8 cellular contexts compared by ENCODE assay signal in the genomic region with DNA sequence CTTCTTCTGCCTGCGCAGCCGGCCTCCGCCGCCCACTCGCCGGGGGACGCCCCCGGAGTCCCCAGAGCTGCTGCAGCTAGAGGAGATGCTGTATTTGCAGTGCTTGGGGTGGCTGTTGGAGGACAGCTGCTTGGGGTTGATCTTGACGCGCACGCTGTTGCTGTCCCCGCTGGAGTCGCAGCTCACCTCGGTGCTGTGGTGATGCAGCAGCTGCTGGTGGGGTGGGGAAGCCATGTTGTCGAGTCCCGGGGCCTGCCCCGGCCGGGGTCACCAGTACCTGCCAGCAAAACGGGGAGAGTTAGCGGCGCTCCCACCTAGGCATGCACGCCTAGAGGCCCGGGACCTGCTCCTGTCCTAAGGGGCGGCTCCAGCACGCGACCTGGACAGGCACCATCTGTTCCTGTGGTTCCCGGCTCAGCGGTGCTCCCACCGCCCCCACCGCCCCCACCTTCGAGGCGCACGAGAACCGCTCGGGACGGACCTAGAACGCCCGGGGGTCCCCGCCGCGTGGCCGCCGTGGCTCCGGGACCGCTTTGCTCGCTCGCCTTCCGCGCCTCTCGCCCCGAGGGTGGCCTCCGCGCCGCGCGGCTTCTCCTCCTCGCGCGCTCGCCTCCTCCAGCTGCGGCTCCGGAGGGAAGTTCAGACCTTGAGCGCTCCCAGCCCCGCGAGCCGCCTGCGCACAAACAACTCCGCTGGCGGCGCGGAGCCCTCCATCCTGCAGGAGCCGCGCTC. TPM values are rescaled to one million over a fixed set of nuclear protein-coding genes. Genes with fewer than 3 reads are reported as not detected.
DNase-seq lines count a peak whose midpoint lies in the region; ATAC-seq, FAIRE-seq and TF ChIP-seq lines count a peak whose summit lies in the region.

No MANE protein-coding gene starts in this region.

- no peaks in the 10 kb centered on the region for H4K20me1 ChIP-seq in K562 (replicated peaks; ENCODE audit: control insufficient read depth, insufficient read depth, low read length)

- peak; percentile 76 for DNase-seq in A673 (ENCODE audit: low spot score)
- peak; percentile 29 for DNase-seq in GM18507 (ENCODE audit: extremely low spot score, insufficient read length, low read depth)
- DNase-seq in K562 (ENCODE audit: extremely low read depth in 1 of 4, low spot score in 3 of 4), result peak; percentile 38 to 51 (median 44)
- no peak for DNase-seq in RPMI8226

- no peaks in the 10 kb centered on the region for H3K9me1 ChIP-seq in K562 (ENCODE audit: control insufficient read depth, insufficient read depth, low read length)

- no peaks in the 10 kb centered on the region for H3K79me2 ChIP-seq in K562 (ENCODE audit: control insufficient read depth, insufficient read depth, low read length)

- H3K4me1 ChIP-seq in A673 (ENCODE audit: insufficient read depth, low read length, poor library complexity, severe bottlenecking) (peaks cover 12% of the 10 kb centered on the region), K562 (replicated peaks in 1 of 2; ENCODE audit: control insufficient read depth in 2 of 2, insufficient read depth in 2 of 2, low read length in 2 of 2) (peaks cover 0 to 23% of the 10 kb centered on the region in 2 experiments; a peak in 3 of 5 replicates), skeletal muscle satellite cell (ENCODE audit: control insufficient read depth, insufficient read depth, low read length) (peaks cover 50% of the 10 kb centered on the region)

- H3K9me3 Mint-ChIP-seq in T-helper 1 cell treated with Interleukin-12 subunit alpha and Interleukin-12 subunit beta and Interleukin-4 antibody, amounts not matched to agents 30 μg/mL and 1 μg/mL, for 36 hours, result no peaks in the 10 kb centered on the region

- WGBS in K562 (ENCODE audit: insufficient coverage, low coverage, missing lambda C conversion rate), result 41% methylated on average over 28 of the region's 73 CpGs

- H3K36me3 ChIP-seq in A673 (ENCODE audit: insufficient read depth, low read length, poor library complexity, severe bottlenecking), result no peaks in the 10 kb centered on the region
- H3K36me3 ChIP-seq in K562 (ENCODE audit: control insufficient read depth, insufficient read depth, low read length), result no peaks in the 10 kb centered on the region
- H3K36me3 ChIP-seq in skeletal muscle satellite cell (ENCODE audit: insufficient read depth, low read length), result no peaks in the 10 kb centered on the region

- peaks cover 44% of the 10 kb centered on the region for H3K4me1 Mint-ChIP-seq in T-helper 1 cell treated with Interleukin-12 subunit alpha and Interleukin-12 subunit beta and Interleukin-4 antibody, amounts not matched to agents 30 μg/mL and 1 μg/mL, for 36 hours (ENCODE audit: low read depth)

- in situ Hi-C loops in K562 (cut with MboI), result no loop called here

- H3K4me2 ChIP-seq in K562 (ENCODE audit: insufficient read depth, low read length) (no peak overlapping the region), skeletal muscle satellite cell (ENCODE audit: low read length) (peak overlapping the region; percentile 85)

- no TSS peak for BruUV-seq in A673 (replicated peaks; lab: Mats Ljungman, UMichigan)
- BruUV-seq in K562 (replicated peaks; lab: Mats Ljungman, UMichigan), result no TSS peak

- no peak for TF ChIP-seq POLR2A in K562 (conservative IDR thresholded peaks at IDR 0.05)

- peak overlapping the region; percentile 72 for H3K4me3 Mint-ChIP-seq in T-helper 1 cell treated with Interleukin-12 subunit alpha and Interleukin-12 subunit beta and Interleukin-4 antibody, amounts not matched to agents 30 μg/mL and 1 μg/mL, for 36 hours

- H3K9me3 ChIP-seq in A673 (ENCODE audit: low read depth, low read length, poor library complexity, severe bottlenecking), result no peaks in the 10 kb centered on the region
- H3K9me3 ChIP-seq in K562 (replicated peaks; ENCODE audit: control insufficient read depth, insufficient read depth, low read depth, low read length), result no peaks in the 10 kb centered on the region
- no peaks in the 10 kb centered on the region for H3K9me3 ChIP-seq in iPS-18c (ENCODE audit: control insufficient read depth, insufficient read depth, low read length)
- H3K9me3 ChIP-seq in skeletal muscle satellite cell (replicated peaks; ENCODE audit: low read length), result no peaks in the 10 kb centered on the region

- ATAC-seq in HG03565 (IDR thresholded peaks at IDR 0.05; ENCODE audit: unreplicated experiment) (peak; percentile 17), K562 (peak; percentile 59; the same call in 2 of the 3 replicates)

- H3K9ac ChIP-seq in K562 (ENCODE audit: insufficient read depth in 1 of 2, low read depth in 2 of 2, low read length in 2 of 2), result peak overlapping the region in 1 of 2 experiments; percentile 48; a peak in 1 of 4 replicates
- peak overlapping the region; percentile 57 for H3K9ac ChIP-seq in skeletal muscle satellite cell (ENCODE audit: low read depth, low read length)

- peak overlapping the region; percentile 49 for H3K27ac Mint-ChIP-seq in T-helper 1 cell treated with Interleukin-12 subunit alpha and Interleukin-12 subunit beta and Interleukin-4 antibody, amounts not matched to agents 30 μg/mL and 1 μg/mL, for 36 hours

- TF ChIP-seq CTCF in A673 (conservative IDR thresholded peaks at IDR 0.05; ENCODE audit: low read depth, low read length), result no peak
- no peak for TF ChIP-seq CTCF in K562 (IDR thresholded peaks at IDR 0.05 in 2 of 3, conservative IDR thresholded peaks at IDR 0.05 in 1 of 3; ENCODE audit: insufficient read depth in 2 of 3, low read depth in 1 of 3, low read length in 3 of 3)

- no peak overlapping the region for H2AFZ ChIP-seq in K562 (ENCODE audit: low read depth, low read length)

- no peak for FAIRE-seq in GM18507 (lab: Jason Lieb, UNC)
- FAIRE-seq in K562 (lab: Jason Lieb, UNC), result no peak

- H3K36me3 Mint-ChIP-seq in T-helper 1 cell treated with Interleukin-12 subunit alpha and Interleukin-12 subunit beta and Interleukin-4 antibody, amounts not matched to agents 30 μg/mL and 1 μg/mL, for 36 hours (ENCODE audit: low read depth), result peaks cover 18% of the 10 kb centered on the region

- H3K27me3 Mint-ChIP-seq in T-helper 1 cell treated with Interleukin-12 subunit alpha and Interleukin-12 subunit beta and Interleukin-4 antibody, amounts not matched to agents 30 μg/mL and 1 μg/mL, for 36 hours (ENCODE audit: low read depth), result peaks cover 18% of the 10 kb centered on the region

- no peak overlapping the region for H3K27ac ChIP-seq in A673 (ENCODE audit: low read depth, low read length, poor library complexity, severe bottlenecking)
- H3K27ac ChIP-seq in K562 (ENCODE audit: extremely low read depth, low read depth, low read length), result no peak overlapping the region

- intact Hi-C loops in A673 (cut with micrococcal nuclease; ENCODE audit: unreplicated experiment) (loop anchor here (5.0 kb wide), 2 partner anchors 133 to 137 kb away; no protein-coding TSS in a partner anchor), K562 (cut with micrococcal nuclease) (no loop called here)

- TF ChIP-seq EP300 in K562 (IDR thresholded peaks at IDR 0.05; ENCODE audit: low read length), result no peak

- CTCF ChIA-PET in A673 (lab: Charles Lee), result interaction anchor here (0.8 kb wide), 1 partner anchor 138 kb away, joined by 4 read pairs; no protein-coding TSS in a partner anchor
- CTCF ChIA-PET in K562 (lab: Yijun Ruan, JAX; ENCODE audit: low intra/inter-chr PET ratio), result no interaction called here

- no peaks in the 10 kb centered on the region for H3K27me3 ChIP-seq in A673 (replicated peaks; ENCODE audit: insufficient read depth, low read depth, low read length, poor library complexity)
- peaks cover 40 to 57% of the 10 kb centered on the region in 2 experiments for H3K27me3 ChIP-seq in K562 (ENCODE audit: control insufficient read depth in 2 of 2, insufficient read depth in 2 of 2, low read length in 2 of 2)
- no peaks in the 10 kb centered on the region for H3K27me3 ChIP-seq in skeletal muscle satellite cell (ENCODE audit: control insufficient read depth, insufficient read depth, low read length)

- TF ChIP-seq RAD21 in K562 (CRISPR knock-in tag; conservative IDR thresholded peaks at IDR 0.05 in 1 of 2, IDR thresholded peaks at IDR 0.05 in 1 of 2), result no peak

- H3K4me3 ChIP-seq in A673 (ENCODE audit: low read depth, low read length, poor library complexity, severe bottlenecking) (peak overlapping the region; percentile 69), K562 (no peak overlapping the region), iPS-18c (ENCODE audit: insufficient read depth, low read depth, low read length) (peak overlapping the region; percentile 78), skeletal muscle satellite cell (ENCODE audit: low read length) (peak overlapping the region; percentile 75)

- POLR2A ChIA-PET in A673 (lab: Charles Lee; ENCODE audit: low non-redundant PET), result no interaction called here
- POLR2A ChIA-PET in K562 (lab: Yijun Ruan, JAX), result interaction anchor here (0.6 to 1.1 kb wide), 2 partner anchors 14 to 23 kb away, joined by 3 to 4 read pairs; no protein-coding TSS in a partner anchor

RNA-seq across cellular contexts. Expression of gene ADCY9, which starts 0.9 kb away (rescaled TPM):
- total RNA-seq in A673 (2021) (7.0 and 8.8 TPM in 2 replicates), K562 (2014; rRNA removed) (0.05 and 0.61 TPM in 2 replicates), K562 (2014; rRNA removed; fragmentation: Illumina TruSeq; extraction: Trizol) (0.18 and 0.19 TPM in 2 replicates), K562 (2015; rRNA removed; fragmentation: Illumina TruSeq; extraction: Trizol) (0.29 and 0.41 TPM in 2 replicates), K562 (2021) (0.27 and 0.31 TPM in 2 replicates)
- total RNA-seq in K562 (2011; cell fraction: chromatin; rRNA removed; ENCODE audit: low replicate concordance), result 2.0 and 2.3 TPM in 2 replicates
- 1.4 and 1.5 TPM in 2 replicates for total RNA-seq in K562 (2011; cell fraction: nucleolus; rRNA removed)
- 1.1 and 1.2 TPM in 2 replicates for total RNA-seq in K562 (2011; cell fraction: nucleoplasm; rRNA removed)
- polyA plus RNA-seq in K562 (2011; rRNA removed) (0.17 and 0.49 TPM in 2 replicates), K562 (2014; fragmentation: Illumina TruSeq; extraction: Trizol) (0.15 and 0.24 TPM in 2 replicates), K562 (2014; fragmentation: Nextera tagmentation; extraction: Ambion mirVana) (under 1 TPM; 0.03 to 0.13 TPM), K562 (2014; rRNA removed) (0.09 TPM in 2 replicates)
- polyA plus RNA-seq in K562 (2011; cell fraction: cytosol; rRNA removed), result 0.54 and 0.68 TPM in 2 replicates
- 1.1 and 1.6 TPM in 2 replicates for polyA plus RNA-seq in K562 (2011; cell fraction: nucleus; rRNA removed)
- polyA plus RNA-seq in K562 (2012), result 0.27 and 0.40 TPM in 2 replicates
- polyA minus RNA-seq in K562 (2011; rRNA and poly(A)+ RNA removed), result 1.1 and 1.2 TPM in 2 replicates
- polyA minus RNA-seq in K562 (2011; cell fraction: cytosol; rRNA and poly(A)+ RNA removed), result 1.2 and 1.5 TPM in 2 replicates
- 1.2 and 1.9 TPM in 2 replicates for polyA minus RNA-seq in K562 (2011; cell fraction: nucleus; rRNA and poly(A)+ RNA removed)
- total RNA-seq in skeletal muscle satellite cell (2012; rRNA removed), result 10.6 and 17.3 TPM in 2 replicates
